8 cellular contexts compared by ENCODE assay signal in genomic region chr16:68287276-68288251, GRCh38. TPM values are rescaled to one million over a fixed set of nuclear protein-coding genes. Genes with fewer than 3 reads are reported as not detected.
DNase-seq lines count a peak whose midpoint lies in the region; ATAC-seq and TF ChIP-seq lines count a peak whose summit lies in the region.

No MANE protein-coding gene starts in this region.

- H3K4me1 ChIP-seq in left ventricle myocardium inferior (peaks cover 93% of the 10 kb centered on the region), tibial artery (peaks cover 0 to 50% (median 19%) of the 10 kb centered on the region in 4 donors)

- H3K27ac ChIP-seq in left ventricle myocardium inferior (replicated peaks) (peak overlapping the region; percentile 87), tibial artery (peak overlapping the region; percentile 74 to 80), dorsolateral prefrontal cortex (peak overlapping the region in 6 of 59 donors; percentile 1 to 49 (median 19))

- TF ChIP-seq CTCF in left ventricle myocardium inferior (IDR thresholded peaks at IDR 0.05; ENCODE audit: borderline replicate concordance) (peak; percentile 43), tibial artery (IDR thresholded peaks at IDR 0.05) (peak in 1 of 2 experiments; percentile 41), dorsolateral prefrontal cortex (IDR thresholded peaks at IDR 0.05 in 54 of 56, conservative IDR thresholded peaks at IDR 0.05 in 2 of 56; ENCODE audit: low read depth in 1 of 56, partially characterized antibody in 56 of 56) (no peak)

- DNase-seq in NCI-H2196 (lab: John Stamatoyannopoulos, UW; ENCODE audit: unreplicated experiment), result peak; percentile 21
- DNase-seq in NCI-H2196 treated with DMSO at 0.1 percent for 48 hours (lab: John Stamatoyannopoulos, UW; ENCODE audit: unreplicated experiment), result no peak
- peak; percentile 74 for DNase-seq in activated effector memory CD4-positive, alpha-beta T cell treated with anti-CD3 and anti-CD28 coated beads, Interleukin-2, amount 50 U/mL, for 16 hours
- peak; percentile 80 for DNase-seq in left ventricle myocardium inferior
- peak; percentile 90 to 95 for DNase-seq in tibial artery
- no peak for DNase-seq in NCI-H1417 treated with DMSO at 0.1 percent for 48 hours (lab: John Stamatoyannopoulos, UW)
- DNase-seq in dorsolateral prefrontal cortex, result no peak

- H3K27me3 ChIP-seq in left ventricle myocardium inferior (ENCODE audit: low read depth), result no peaks in the 10 kb centered on the region
- no peaks in the 10 kb centered on the region for H3K27me3 ChIP-seq in tibial artery
- H3K27me3 ChIP-seq in dorsolateral prefrontal cortex, result no peaks in the 10 kb centered on the region

- no peak overlapping the region for H3K4me3 ChIP-seq in left ventricle myocardium inferior
- no peak overlapping the region for H3K4me3 ChIP-seq in tibial artery
- H3K4me3 ChIP-seq in dorsolateral prefrontal cortex, result no peak overlapping the region

- no peak for ATAC-seq in HG03442 (IDR thresholded peaks at IDR 0.05; ENCODE audit: unreplicated experiment)

- intact Hi-C loops in left ventricle myocardium inferior (cut with micrococcal nuclease), result no loop called here
- intact Hi-C loops in tibial artery (cut with DNase I; ENCODE audit: low total_unique reads), result no loop called here
- intact Hi-C loops in dorsolateral prefrontal cortex (cut with DNase I), result no loop called here

- H3K36me3 ChIP-seq in left ventricle myocardium inferior (peaks cover 24% of the 10 kb centered on the region), tibial artery (peaks cover 8 to 30% (median 27%) of the 10 kb centered on the region in 3 donors)

- H3K9me3 ChIP-seq in left ventricle myocardium inferior (replicated peaks) (no peaks in the 10 kb centered on the region), tibial artery (no peaks in the 10 kb centered on the region)

RNA-seq across cellular contexts. Expression of gene SLC7A6OS, which starts 23.2 kb away (rescaled TPM):
- 13.6 TPM for total RNA-seq in left ventricle myocardium inferior
- 10 to 100 TPM; 11.9 to 33.6 (median 20.1) TPM for total RNA-seq in dorsolateral prefrontal cortex

RNA-seq across cellular contexts. Expression of gene SLC7A6, which starts 23.2 kb away (rescaled TPM):
- total RNA-seq in left ventricle myocardium inferior, result 44.2 TPM
- total RNA-seq in dorsolateral prefrontal cortex, result 10 to 100 TPM; 21.3 to 61.6 (median 36.3) TPM

RNA-seq across cellular contexts. Expression of gene PRMT7, which starts 23.3 kb away (rescaled TPM):
- total RNA-seq in left ventricle myocardium inferior (25.6 TPM), dorsolateral prefrontal cortex (100 to 1,000 TPM in 7 of 120 experiments, 10 to 100 TPM in 113; 48.9 to 123 (median 70.7) TPM)

RNA-seq across cellular contexts. Expression of gene PLA2G15, which starts 42.4 kb away (rescaled TPM):
- total RNA-seq in left ventricle myocardium inferior, result 35.5 TPM
- total RNA-seq in dorsolateral prefrontal cortex, result 10 to 100 TPM; 13.4 to 34.2 (median 20.2) TPM

RNA-seq across cellular contexts. Expression of gene ESRP2, which starts 51.6 kb away (rescaled TPM):
- 0.14 TPM for total RNA-seq in left ventricle myocardium inferior
- 1 to 10 TPM in 7 of 120 experiments, under 1 TPM in 39, not detected in 74; 0.10 to 3.0 (median 0.37) TPM for total RNA-seq in dorsolateral prefrontal cortex

Comparison
In these comparisons a context has a peak if more than half of its experiments do, and no peak if none do; other contexts are left out.
1. DNase-seq: peak in NCI-H2196 (single experiment), activated effector memory CD4-positive, alpha-beta T cell treated with anti-CD3 and anti-CD28 coated beads, Interleukin-2, amount 50 U/mL, for 16 hours (single experiment), left ventricle myocardium inferior (single experiment) and tibial artery (2 of 2); none in NCI-H2196 treated with DMSO at 0.1 percent for 48 hours (single experiment), NCI-H1417 treated with DMSO at 0.1 percent for 48 hours (single experiment) and dorsolateral prefrontal cortex (0 of 10).